Comparison of ENCODE assay signal across 8 cellular contexts in genomic region chr2:95043300-95043786, GRCh38. TPM values are rescaled to one million over a fixed set of nuclear protein-coding genes. Genes with fewer than 3 reads are reported as not detected.
DNase-seq lines count a peak whose midpoint lies in the region; ATAC-seq and TF ChIP-seq lines count a peak whose summit lies in the region.

No MANE protein-coding gene starts in this region.

- no TSS peak for BruUV-seq in A673 (replicated peaks; lab: Mats Ljungman, UMichigan)

- H3K27me3 ChIP-seq in A673 (replicated peaks; ENCODE audit: insufficient read depth, low read depth, low read length, poor library complexity) (peaks cover 7% of the 10 kb centered on the region), neural progenitor cell (no peaks in the 10 kb centered on the region)

- no peaks in the 10 kb centered on the region for H3K36me3 Mint-ChIP-seq in chondrocyte (ENCODE audit: low read depth)
- H3K36me3 Mint-ChIP-seq in neural progenitor cell = no peaks in the 10 kb centered on the region

- no peak overlapping the region for H3K9ac ChIP-seq in neural progenitor cell

- no peak overlapping the region for H3K27ac ChIP-seq in A673 (ENCODE audit: low read depth, low read length, poor library complexity, severe bottlenecking)
- H3K27ac ChIP-seq in neural progenitor cell = no peak overlapping the region

- H3K4me2 ChIP-seq in neural progenitor cell = no peak overlapping the region

- ATAC-seq in GM18870 (IDR thresholded peaks at IDR 0.05; ENCODE audit: unreplicated experiment) (peak; percentile 42), GM21526 (IDR thresholded peaks at IDR 0.05; ENCODE audit: low FRiP score, unreplicated experiment) (no peak), GM18517 (IDR thresholded peaks at IDR 0.05; ENCODE audit: unreplicated experiment) (no peak)

- peaks cover 9% of the 10 kb centered on the region for H3K4me1 Mint-ChIP-seq in chondrocyte (ENCODE audit: low read depth)
- H3K4me1 Mint-ChIP-seq in neural progenitor cell = peaks cover 6% of the 10 kb centered on the region

- peak; percentile 57 for DNase-seq in A673 (ENCODE audit: low spot score)
- peak; percentile 90 for DNase-seq in NCI-H2171 treated with DMSO at 0.1 percent for 48 hours (lab: John Stamatoyannopoulos, UW)
- DNase-seq in chondrocyte (ENCODE audit: low spot score) = peak; percentile 59
- peak; percentile 94 for DNase-seq in medulla oblongata (ENCODE audit: extremely low spot score)
- no peak for DNase-seq in neural progenitor cell (ENCODE audit: low spot score)

- H3K36me3 ChIP-seq in A673 (ENCODE audit: insufficient read depth, low read length, poor library complexity, severe bottlenecking) = no peaks in the 10 kb centered on the region
- no peaks in the 10 kb centered on the region for H3K36me3 ChIP-seq in neural progenitor cell

- POLR2A ChIA-PET in A673 (lab: Charles Lee; ENCODE audit: low non-redundant PET) = no interaction called here

- TF ChIP-seq CTCF in A673 (conservative IDR thresholded peaks at IDR 0.05; ENCODE audit: low read depth, low read length) = no peak
- no peak for TF ChIP-seq CTCF in chondrocyte (IDR thresholded peaks at IDR 0.05)
- no peak for TF ChIP-seq CTCF in neural progenitor cell (IDR thresholded peaks at IDR 0.05)

- H3K4me3 Mint-ChIP-seq in chondrocyte (ENCODE audit: unreplicated experiment) (peak overlapping the region; percentile 21), neural progenitor cell (no peak overlapping the region)

- H2AFZ ChIP-seq in neural progenitor cell (replicated peaks) = no peak overlapping the region

- no peaks in the 10 kb centered on the region for H3K9me3 ChIP-seq in A673 (ENCODE audit: low read depth, low read length, poor library complexity, severe bottlenecking)
- H3K9me3 ChIP-seq in neural progenitor cell (ENCODE audit: low read depth) = no peaks in the 10 kb centered on the region

- H3K4me1 ChIP-seq in A673 (ENCODE audit: insufficient read depth, low read length, poor library complexity, severe bottlenecking) (no peaks in the 10 kb centered on the region), neural progenitor cell (no peaks in the 10 kb centered on the region)

- peaks cover 5% of the 10 kb centered on the region for H3F3A ChIP-seq in neural progenitor cell (ENCODE audit: low read depth)

- intact Hi-C loops in A673 (cut with micrococcal nuclease; ENCODE audit: unreplicated experiment) = no loop called here

- H3K9me3 Mint-ChIP-seq in chondrocyte (ENCODE audit: low read depth) = no peaks in the 10 kb centered on the region
- H3K9me3 Mint-ChIP-seq in neural progenitor cell = no peaks in the 10 kb centered on the region

- no peaks in the 10 kb centered on the region for H4K20me1 ChIP-seq in neural progenitor cell (ENCODE audit: low read depth)

- no peaks in the 10 kb centered on the region for H3K79me2 ChIP-seq in neural progenitor cell (ENCODE audit: low read depth)

- CTCF ChIA-PET in A673 (lab: Charles Lee) = no interaction called here

- H3K4me3 ChIP-seq in A673 (ENCODE audit: low read depth, low read length, poor library complexity, severe bottlenecking) = no peak overlapping the region
- H3K4me3 ChIP-seq in neural progenitor cell = no peak overlapping the region

- H3K27me3 Mint-ChIP-seq in chondrocyte (ENCODE audit: low read depth) (peaks cover 22% of the 10 kb centered on the region), neural progenitor cell (ENCODE audit: insufficient read depth, low read depth) (peaks cover 14% of the 10 kb centered on the region)

- no peak overlapping the region for H3K27ac Mint-ChIP-seq in chondrocyte (ENCODE audit: unreplicated experiment)
- H3K27ac Mint-ChIP-seq in neural progenitor cell = no peak overlapping the region

RNA-seq across cellular contexts. Expression of gene MAL, which starts 17.8 kb away (rescaled TPM):
- total RNA-seq in A673 (2021) = not detected in 2 replicates
- total RNA-seq in chondrocyte = not detected in 3 replicates
- total RNA-seq in neural progenitor cell (ENCODE audit: low replicate concordance) = not detected in 2 replicates
